ENCODE assay signal across 17 cellular contexts in the genomic region with DNA sequence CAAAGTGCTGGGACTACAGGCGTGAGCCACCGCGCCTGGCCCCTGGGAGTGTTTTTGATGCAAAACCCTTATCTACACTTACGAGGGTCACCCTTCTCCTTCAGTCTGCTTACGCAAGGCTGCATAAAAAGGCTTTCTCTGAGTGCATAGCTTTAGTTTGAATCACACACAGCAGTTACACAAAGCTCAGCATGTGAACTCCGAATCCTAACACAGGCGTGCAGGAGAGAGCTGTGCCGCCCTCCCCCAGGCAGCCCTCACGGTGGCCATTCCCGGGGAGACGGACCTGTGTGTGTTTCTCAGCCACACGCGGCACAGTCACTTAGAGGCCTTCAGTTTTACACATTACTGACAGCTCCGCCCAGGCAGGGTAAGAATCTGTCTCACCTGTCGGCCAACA. TPM values are rescaled to one million over a fixed set of nuclear protein-coding genes. Genes with fewer than 3 reads are reported as not detected.
DNase-seq lines count a peak whose midpoint lies in the region; ATAC-seq and TF ChIP-seq lines count a peak whose summit lies in the region.
"Had no signal": no experiment of that assay in that cellular context is flagged by ENCODE, and none has a peak within 500 bp of the region (broad histone marks: within the 10 kb centered on the region; RNA-seq: fewer than 3 reads in every experiment).

No MANE protein-coding gene starts in this region.

- H3K4me3 ChIP-seq in adipocyte (ENCODE audit: low read length) (no peak overlapping the region), fibroblast of the aortic adventitia (ENCODE audit: low read depth, low read length) (no peak overlapping the region), smooth muscle cell (no peak overlapping the region)

- 45% methylated on average over 15 of the region's 15 CpGs for WGBS in smooth muscle cell (ENCODE audit: low lambda C conversion rate)

- H3K27me3 ChIP-seq in adipocyte (replicated peaks; ENCODE audit: control insufficient read depth, insufficient read depth, low read length) (no peaks in the 10 kb centered on the region), smooth muscle cell (ENCODE audit: low read depth) (no peaks in the 10 kb centered on the region)

- H2AFZ ChIP-seq in smooth muscle cell (ENCODE audit: low read depth): no peak overlapping the region

- no peak for ATAC-seq in HG03442 (IDR thresholded peaks at IDR 0.05; ENCODE audit: unreplicated experiment)
- ATAC-seq: left lobe of liver had no signal

- H3K79me2 ChIP-seq in smooth muscle cell (ENCODE audit: low read depth): no peaks in the 10 kb centered on the region

- H3K9me3 ChIP-seq in adipocyte (ENCODE audit: control insufficient read depth, low read length) (no peaks in the 10 kb centered on the region), smooth muscle cell (replicated peaks; ENCODE audit: low read depth) (no peaks in the 10 kb centered on the region)

- no peak overlapping the region for H3K4me2 ChIP-seq in smooth muscle cell

- H3K36me3 ChIP-seq in adipocyte (ENCODE audit: control insufficient read depth, insufficient read depth, low read length, severe bottlenecking) (no peaks in the 10 kb centered on the region), smooth muscle cell (ENCODE audit: low read depth) (no peaks in the 10 kb centered on the region)

- H3F3A ChIP-seq in smooth muscle cell (ENCODE audit: low read depth): no peaks in the 10 kb centered on the region

- peak overlapping the region; percentile 26 for H3K27ac ChIP-seq in smooth muscle cell (ENCODE audit: low read depth)

- H3K4me1 ChIP-seq in adipocyte (ENCODE audit: control insufficient read depth, insufficient read depth, low read length) (peaks cover 6% of the 10 kb centered on the region), smooth muscle cell (ENCODE audit: low read depth) (no peaks in the 10 kb centered on the region)

- H3K9ac ChIP-seq in adipocyte (ENCODE audit: low read length): no peak overlapping the region
- no peak overlapping the region for H3K9ac ChIP-seq in smooth muscle cell (ENCODE audit: low read depth)

- TF ChIP-seq CTCF in fibroblast of the aortic adventitia (IDR thresholded peaks at IDR 0.05; ENCODE audit: insufficient read depth, low read length) (no peak), smooth muscle cell (IDR thresholded peaks at IDR 0.05; ENCODE audit: borderline replicate concordance, insufficient read depth, poor library complexity, severe bottlenecking) (no peak)

- H4K20me1 ChIP-seq in smooth muscle cell (ENCODE audit: low read depth): peaks cover 32% of the 10 kb centered on the region

- peak; percentile 35 for DNase-seq in ELF-1 (ENCODE audit: low read depth, low spot score)
- DNase-seq in adipocyte (ENCODE audit: low read depth): peak; percentile 54
- peak; percentile 53 for DNase-seq in fibroblast of the aortic adventitia (ENCODE audit: low read depth)
- no peak for DNase-seq in smooth muscle cell (lab: John Stamatoyannopoulos, UW; ENCODE audit: unreplicated experiment)
- DNase-seq in NCI-H82 (lab: John Stamatoyannopoulos, UW): no peak
- no peak for DNase-seq in NCI-H748 treated with DMSO at 0.1 percent for 48 hours (lab: John Stamatoyannopoulos, UW)
- DNase-seq: activated naive CD4-positive, alpha-beta T cell treated with Interleukin-2 at 50 U/mL for 16 hours; CD8-positive, alpha-beta memory T cell; NCI-H1694 treated with DMSO at 0.1 percent for 48 hours; SIG-M5 had no signal

RNA-seq across cellular contexts. Expression of gene EXD3, which starts 26.7 kb away (rescaled TPM):
- total RNA-seq in fibroblast of the aortic adventitia (ENCODE audit: low replicate concordance) (5.2 and 14.3 TPM in 2 replicates), smooth muscle cell (3.1 and 10.4 TPM in 2 replicates)
- polyA plus RNA-seq in smooth muscle cell: 12.5 and 15.7 TPM in 2 replicates

RNA-seq across cellular contexts. Expression of gene NOXA1, which starts 27.0 kb away (rescaled TPM):
- 0.36 and 0.74 TPM in 2 replicates for total RNA-seq in fibroblast of the aortic adventitia (ENCODE audit: low replicate concordance)
- 0.09 and 0.90 TPM in 2 replicates for total RNA-seq in smooth muscle cell
- polyA plus RNA-seq in smooth muscle cell: 0.81 and 3.8 TPM in 2 replicates
- total RNA-seq: HT1080 had no signal

RNA-seq across cellular contexts. Expression of gene ENTPD8, which starts 44.9 kb away (rescaled TPM):
- total RNA-seq in fibroblast of the aortic adventitia (ENCODE audit: low replicate concordance): not detected in 2 replicates
- not detected in 2 replicates for total RNA-seq in smooth muscle cell
- polyA plus RNA-seq in smooth muscle cell: not detected in 2 replicates
- total RNA-seq: CD8-positive, alpha-beta memory T cell; frontal cortex; HT1080; NCI-H460; skeletal muscle tissue; T-helper 2 cell treated with Interferon-gamma antibody and Interleukin-4, amounts not matched to agents 100 ng/mL and 5 ng/mL, for 36 hours had no signal
- polyA plus RNA-seq: CD8-positive, alpha-beta memory T cell had no signal

Comparison
In these comparisons a context has a peak if more than half of its experiments do, and no peak if none do; other contexts are left out.
1. DNase-seq: peak in ELF-1 (single experiment), adipocyte (single experiment) and fibroblast of the aortic adventitia (single experiment); none in smooth muscle cell (single experiment), NCI-H82 (single experiment) and NCI-H748 treated with DMSO at 0.1 percent for 48 hours (single experiment).